In genomic region chr10:74824184-74825032, GRCh38 we compare ENCODE assay signal across 8 cellular contexts. TPM values are rescaled to one million over a fixed set of nuclear protein-coding genes. Genes with fewer than 3 reads are reported as not detected.
A peak's percentile ranks its signal among the peaks of the same experiment; 100 is the strongest.
DNase-seq lines count a peak whose midpoint lies in the region; ATAC-seq lines count a peak whose summit lies in the region.

No MANE protein-coding gene starts in this region.

- H3K4me3 ChIP-seq in BLaER1: peak overlapping the region; percentile 91
- peak overlapping the region; percentile 90 for H3K4me3 ChIP-seq in adipocyte (ENCODE audit: low read length)

- H3K4me2 ChIP-seq in BLaER1: peak overlapping the region; percentile 95

- H3K9me3 ChIP-seq in BLaER1 (no peaks in the 10 kb centered on the region), adipocyte (ENCODE audit: control insufficient read depth, low read length) (no peaks in the 10 kb centered on the region)

- intact Hi-C loops in left colon (cut with DNase I, micrococcal nuclease): loop anchor here in 1 of 2 donors (5.0 kb wide), 1 partner anchor 557 kb away; no protein-coding TSS in a partner anchor

- H3K27ac ChIP-seq in BLaER1: peak overlapping the region; percentile 91

- no peaks in the 10 kb centered on the region for H3K27me3 ChIP-seq in BLaER1
- no peaks in the 10 kb centered on the region for H3K27me3 ChIP-seq in adipocyte (replicated peaks; ENCODE audit: control insufficient read depth, insufficient read depth, low read length)

- peak overlapping the region; percentile 85 for H3K9ac ChIP-seq in BLaER1
- peak overlapping the region; percentile 90 for H3K9ac ChIP-seq in adipocyte (ENCODE audit: low read length)

- DNase-seq in NCI-H69 (lab: John Stamatoyannopoulos, UW): peak; percentile 37
- peak; percentile 52 for DNase-seq in adipocyte (ENCODE audit: low read depth)
- peak; percentile 28 to 30 for DNase-seq in left colon
- peak; percentile 5 for DNase-seq in stimulated activated CD8-positive, alpha-beta memory T cell treated with anti-CD3 and anti-CD28 coated beads, Interleukin-15, amount 100 ng/mL, for 24 hours (ENCODE audit: low read depth)
- DNase-seq in NCI-H187 treated with DMSO at 0.1 percent for 48 hours (lab: John Stamatoyannopoulos, UW): no peak

- H4K20me1 ChIP-seq in BLaER1: peaks cover 14% of the 10 kb centered on the region

- no peaks in the 10 kb centered on the region for H3K36me3 ChIP-seq in BLaER1
- no peaks in the 10 kb centered on the region for H3K36me3 ChIP-seq in adipocyte (ENCODE audit: control insufficient read depth, insufficient read depth, low read length, severe bottlenecking)

- H3K4me1 ChIP-seq in BLaER1 (peaks cover 38% of the 10 kb centered on the region), adipocyte (ENCODE audit: control insufficient read depth, insufficient read depth, low read length) (peaks cover 28% of the 10 kb centered on the region)

- ATAC-seq in left colon: no peak
- no peak for ATAC-seq in GM18909 (IDR thresholded peaks at IDR 0.05; ENCODE audit: poor library complexity, unreplicated experiment)
- ATAC-seq in GM21526 (IDR thresholded peaks at IDR 0.05; ENCODE audit: low FRiP score, unreplicated experiment): no peak

RNA-seq across cellular contexts. Expression of gene KAT6B, which starts 2.0 kb away (rescaled TPM):
- 10 to 100 TPM; 26.6 to 30.7 TPM for total RNA-seq in left colon
